Comparison of ENCODE assay signal across 14 cellular contexts in the genomic region with DNA sequence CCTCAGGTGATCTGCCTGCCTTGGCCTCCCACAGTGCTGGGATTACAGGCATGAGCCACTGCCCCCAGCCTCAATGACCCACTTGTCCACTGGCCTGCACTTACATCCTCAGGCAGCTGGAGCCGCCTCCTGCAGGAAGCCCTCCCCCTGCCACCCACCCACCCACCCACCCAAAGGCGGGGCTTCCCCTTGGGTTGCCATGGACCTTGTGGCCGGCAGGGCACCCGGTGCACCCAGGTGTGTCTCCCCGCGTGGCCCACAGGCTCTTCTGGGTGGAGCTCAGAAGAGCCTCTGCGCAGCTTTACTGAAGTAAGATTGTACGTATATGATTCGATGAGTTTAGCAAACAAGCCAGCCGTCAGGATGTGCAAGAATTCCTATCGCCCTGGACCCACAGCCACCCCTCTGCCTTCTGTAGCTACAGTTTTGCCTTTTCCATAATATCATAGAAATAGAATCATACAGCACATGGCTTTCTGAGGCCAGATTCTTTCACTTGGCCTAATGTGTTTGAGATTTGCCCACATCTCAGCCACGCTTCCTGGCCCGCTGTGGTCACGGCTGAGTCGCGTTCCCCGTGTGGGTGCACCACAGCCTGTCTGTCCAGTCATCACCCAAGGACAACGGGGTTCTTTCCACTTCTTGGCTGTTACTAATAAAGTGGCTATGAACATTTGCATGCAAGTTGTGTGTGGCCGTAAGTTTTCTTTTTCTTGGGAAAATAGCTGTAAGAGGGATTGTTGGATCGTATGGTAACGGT. TPM values are rescaled to one million over a fixed set of nuclear protein-coding genes. Genes with fewer than 3 reads are reported as not detected.
A peak's percentile ranks its signal among the peaks of the same experiment; 100 is the strongest.
DNase-seq lines count a peak whose midpoint lies in the region; ATAC-seq, FAIRE-seq and TF ChIP-seq lines count a peak whose summit lies in the region.
"Had no signal": no experiment of that assay in that cellular context is flagged by ENCODE, and none has a peak within 500 bp of the region (broad histone marks: within the 10 kb centered on the region; RNA-seq: fewer than 3 reads in every experiment).

No MANE protein-coding gene starts in this region.

- FAIRE-seq in GM18507 (lab: Jason Lieb, UNC), result peak; percentile 12
- FAIRE-seq: RCC 7860 had no signal

- peaks cover 15% of the 10 kb centered on the region for H3K27me3 Mint-ChIP-seq in T-helper 2 cell treated with Interferon-gamma antibody and Interleukin-4, amounts not matched to agents 5 μg/mL and 100 μg/mL, for 36 hours (ENCODE audit: low read depth)

- no peak overlapping the region for H3K4me2 ChIP-seq in osteoblast (ENCODE audit: insufficient read depth, low read length)

- H3K4me3 ChIP-seq in osteoblast (ENCODE audit: insufficient read depth, low read length), result no peak overlapping the region

- H3K4me1 ChIP-seq in osteoblast (ENCODE audit: insufficient read depth, low read length), result peaks cover 6% of the 10 kb centered on the region

- H3K9me3 ChIP-seq in osteoblast (ENCODE audit: low read depth, low read length), result no peaks in the 10 kb centered on the region

- no peaks in the 10 kb centered on the region for H3K4me1 Mint-ChIP-seq in T-helper 2 cell treated with Interferon-gamma antibody and Interleukin-4, amounts not matched to agents 5 μg/mL and 100 μg/mL, for 36 hours (ENCODE audit: low read depth)

- peak; percentile 56 for DNase-seq in T-helper 2 cell treated with Interferon-gamma antibody and Interleukin-4, amounts not matched to agents 5 μg/mL and 100 μg/mL, for 36 hours (ENCODE audit: low spot score)
- DNase-seq in T-helper 2 cell (no peak), GM18507 (ENCODE audit: extremely low spot score, insufficient read length, low read depth) (no peak), amniotic epithelial cell (ENCODE audit: low read depth) (peak; percentile 4), osteoblast (ENCODE audit: insufficient read length, low spot score, missing footprints) (peak; percentile 63), germinal center (ENCODE audit: low spot score) (no peak), T-helper 1 cell (no peak)
- DNase-seq: anterior cingulate cortex, NCI-H1417, NCI-H510A treated with DMSO at 0.1 percent for 48 hours had no signal

- H3K36me3 ChIP-seq in osteoblast (ENCODE audit: insufficient read depth, low read length), result no peaks in the 10 kb centered on the region

- H3K27me3 ChIP-seq in osteoblast (ENCODE audit: insufficient read depth, low read length), result peaks cover 9% of the 10 kb centered on the region

- no peak for TF ChIP-seq CTCF in osteoblast (IDR thresholded peaks at IDR 0.05; ENCODE audit: extremely low read depth, low read depth, low read length)

- H3K36me3 Mint-ChIP-seq in T-helper 2 cell treated with Interferon-gamma antibody and Interleukin-4, amounts not matched to agents 5 μg/mL and 100 μg/mL, for 36 hours (ENCODE audit: low read depth), result no peaks in the 10 kb centered on the region

- no peaks in the 10 kb centered on the region for H3K9me3 Mint-ChIP-seq in T-helper 2 cell treated with Interferon-gamma antibody and Interleukin-4, amounts not matched to agents 5 μg/mL and 100 μg/mL, for 36 hours
- H3K9me3 Mint-ChIP-seq: T-helper 1 cell treated with Interleukin-12 subunit alpha and Interleukin-12 subunit beta and Interleukin-4 antibody, amounts not matched to agents 30 μg/mL and 1 μg/mL, for 36 hours had no signal

- H4K20me1 ChIP-seq in osteoblast (ENCODE audit: insufficient read depth, low read length), result no peaks in the 10 kb centered on the region

- no peak overlapping the region for H3K27ac ChIP-seq in osteoblast (ENCODE audit: low read depth, low read length)
- H3K27ac ChIP-seq: 22Rv1 had no signal

- H3K79me2 ChIP-seq in osteoblast (ENCODE audit: insufficient read depth, low read length), result no peaks in the 10 kb centered on the region

- H2AFZ ChIP-seq in osteoblast (ENCODE audit: low read length), result no peak overlapping the region

- no peak for ATAC-seq in GM19328 (IDR thresholded peaks at IDR 0.05; ENCODE audit: unreplicated experiment)

- no peak overlapping the region for H3K27ac Mint-ChIP-seq in T-helper 2 cell treated with Interferon-gamma antibody and Interleukin-4, amounts not matched to agents 5 μg/mL and 100 μg/mL, for 36 hours

- H3K4me3 Mint-ChIP-seq in T-helper 2 cell treated with Interferon-gamma antibody and Interleukin-4, amounts not matched to agents 5 μg/mL and 100 μg/mL, for 36 hours, result no peak overlapping the region

RNA-seq across cellular contexts. Expression of gene BRSK2, which starts 5.3 kb away (rescaled TPM):
- 0.36 TPM in 1 of 2 replicates, not detected in the other for total RNA-seq in osteoblast

Comparison
In these comparisons a context has a peak if more than half of its experiments do, and no peak if none do; other contexts are left out.
1. DNase-seq: peak in T-helper 2 cell treated with Interferon-gamma antibody and Interleukin-4, amounts not matched to agents 5 μg/mL and 100 μg/mL, for 36 hours (single experiment), amniotic epithelial cell (single experiment) and osteoblast (single experiment); none in T-helper 2 cell (0 of 5), GM18507 (single experiment), germinal center (single experiment) and T-helper 1 cell (0 of 5).